2 cellular contexts compared by ENCODE assay signal in genomic region chr1:191065771-191066170, GRCh38.
TF ChIP-seq lines count a peak whose summit lies in the region.

No MANE protein-coding gene starts in this region.

TF ChIP-seq in K562, 482 proteins besides CTCF, POLR2A, EP300 and RAD21 (continued from another document):
- TF ChIP-seq HDAC1 (IDR thresholded peaks at IDR 0.05) (0 out of 4 replicates have a peak, but pooled peaks of 1 of the 2 experiments have one; percentile 18), ZNF766 (CRISPR knock-in tag; conservative IDR thresholded peaks at IDR 0.05) (no peak), SOX6 (IDR thresholded peaks at IDR 0.05) (0 out of 2 replicates have a peak, but pooled peaks have one; percentile 34), SMARCA4 (IDR thresholded peaks at IDR 0.05) (0 out of 2 replicates have a peak, but pooled peaks have one; percentile 44), EHMT2 (IDR thresholded peaks at IDR 0.05) (0 out of 2 replicates have a peak, but pooled peaks have one; percentile 44), CBFA2T3 (IDR thresholded peaks at IDR 0.05) (peak; percentile 67), MEIS2 (IDR thresholded peaks at IDR 0.05; ENCODE audit: partially characterized antibody) (peak; percentile 31), TCF3 (CRISPR knock-in tag; IDR thresholded peaks at IDR 0.05) (peak; percentile 11; the same call in 1 of the 2 replicates), SMARCE1 (IDR thresholded peaks at IDR 0.05) (0 out of 2 replicates have a peak, but pooled peaks have one; percentile 54), DPF2 (IDR thresholded peaks at IDR 0.05) (peak; percentile 45; the same call in 1 of the 2 replicates), TAL1 (IDR thresholded peaks at IDR 0.05) (peak; percentile 50), CBFB (CRISPR knock-in tag; IDR thresholded peaks at IDR 0.05) (no peak), ZNF197 (CRISPR knock-in tag; IDR thresholded peaks at IDR 0.05; ENCODE audit: low read depth) (no peak), HMG20B (CRISPR knock-in tag; IDR thresholded peaks at IDR 0.05) (no peak), NFIC (IDR thresholded peaks at IDR 0.05) (peak; percentile 60)
- TF ChIP-seq, protein P1, sequence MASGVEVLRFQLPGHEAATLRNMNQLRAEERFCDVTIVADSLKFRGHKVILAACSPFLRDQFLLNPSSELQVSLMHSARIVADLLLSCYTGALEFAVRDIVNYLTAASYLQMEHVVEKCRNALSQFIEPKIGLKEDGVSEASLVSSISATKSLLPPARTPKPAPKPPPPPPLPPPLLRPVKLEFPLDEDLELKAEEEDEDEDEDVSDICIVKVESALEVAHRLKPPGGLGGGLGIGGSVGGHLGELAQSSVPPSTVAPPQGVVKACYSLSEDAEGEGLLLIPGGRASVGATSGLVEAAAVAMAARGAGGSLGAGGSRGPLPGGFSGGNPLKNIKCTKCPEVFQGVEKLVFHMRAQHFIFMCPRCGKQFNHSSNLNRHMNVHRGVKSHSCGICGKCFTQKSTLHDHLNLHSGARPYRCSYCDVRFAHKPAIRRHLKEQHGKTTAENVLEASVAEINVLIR (CRISPR knock-in tag; IDR thresholded peaks at IDR 0.05): no peak
- TF ChIP-seq, protein P2, sequence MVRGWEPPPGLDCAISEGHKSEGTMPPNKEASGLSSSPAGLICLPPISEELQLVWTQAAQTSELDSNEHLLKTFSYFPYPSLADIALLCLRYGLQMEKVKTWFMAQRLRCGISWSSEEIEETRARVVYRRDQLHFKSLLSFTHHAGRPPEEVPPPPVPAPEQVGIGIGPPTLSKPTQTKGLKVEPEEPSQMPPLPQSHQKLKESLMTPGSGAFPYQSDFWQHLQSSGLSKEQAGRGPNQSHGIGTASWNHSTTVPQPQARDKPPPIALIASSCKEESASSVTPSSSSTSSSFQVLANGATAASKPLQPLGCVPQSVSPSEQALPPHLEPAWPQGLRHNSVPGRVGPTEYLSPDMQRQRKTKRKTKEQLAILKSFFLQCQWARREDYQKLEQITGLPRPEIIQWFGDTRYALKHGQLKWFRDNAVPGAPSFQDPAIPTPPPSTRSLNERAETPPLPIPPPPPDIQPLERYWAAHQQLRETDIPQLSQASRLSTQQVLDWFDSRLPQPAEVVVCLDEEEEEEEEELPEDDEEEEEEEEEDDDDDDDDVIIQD (CRISPR knock-in tag; IDR thresholded peaks at IDR 0.05): no peak

TF ChIP-seq in GM23338, 12 proteins besides CTCF, POLR2A, EP300 and RAD21 (continued from another document):
- no peak for TF ChIP-seq EZH2 (IDR thresholded peaks at IDR 0.05; ENCODE audit: low read depth, unreplicated experiment)
- TF ChIP-seq ZNF114 (CRISPR knock-in tag; IDR thresholded peaks at IDR 0.05): no peak
- no peak for TF ChIP-seq JUNB (IDR thresholded peaks at IDR 0.05; ENCODE audit: unreplicated experiment)
- TF ChIP-seq STAT1 (IDR thresholded peaks at IDR 0.05; ENCODE audit: unreplicated experiment): no peak
- TF ChIP-seq NANOG (IDR thresholded peaks at IDR 0.05; ENCODE audit: borderline replicate concordance): no peak
- TF ChIP-seq POLR2AphosphoS5 (IDR thresholded peaks at IDR 0.05; ENCODE audit: low read depth): no peak
- TF ChIP-seq ZNF462 (CRISPR knock-in tag; IDR thresholded peaks at IDR 0.05): no peak
- TF ChIP-seq CREB1 (CRISPR knock-in tag; IDR thresholded peaks at IDR 0.05; ENCODE audit: low read depth): no peak
- no peak for TF ChIP-seq ZNF331 (CRISPR knock-in tag; IDR thresholded peaks at IDR 0.05; ENCODE audit: low read depth)
- no peak for TF ChIP-seq EZH2phosphoT487 (IDR thresholded peaks at IDR 0.05; ENCODE audit: unreplicated experiment)
